In the genomic region with DNA sequence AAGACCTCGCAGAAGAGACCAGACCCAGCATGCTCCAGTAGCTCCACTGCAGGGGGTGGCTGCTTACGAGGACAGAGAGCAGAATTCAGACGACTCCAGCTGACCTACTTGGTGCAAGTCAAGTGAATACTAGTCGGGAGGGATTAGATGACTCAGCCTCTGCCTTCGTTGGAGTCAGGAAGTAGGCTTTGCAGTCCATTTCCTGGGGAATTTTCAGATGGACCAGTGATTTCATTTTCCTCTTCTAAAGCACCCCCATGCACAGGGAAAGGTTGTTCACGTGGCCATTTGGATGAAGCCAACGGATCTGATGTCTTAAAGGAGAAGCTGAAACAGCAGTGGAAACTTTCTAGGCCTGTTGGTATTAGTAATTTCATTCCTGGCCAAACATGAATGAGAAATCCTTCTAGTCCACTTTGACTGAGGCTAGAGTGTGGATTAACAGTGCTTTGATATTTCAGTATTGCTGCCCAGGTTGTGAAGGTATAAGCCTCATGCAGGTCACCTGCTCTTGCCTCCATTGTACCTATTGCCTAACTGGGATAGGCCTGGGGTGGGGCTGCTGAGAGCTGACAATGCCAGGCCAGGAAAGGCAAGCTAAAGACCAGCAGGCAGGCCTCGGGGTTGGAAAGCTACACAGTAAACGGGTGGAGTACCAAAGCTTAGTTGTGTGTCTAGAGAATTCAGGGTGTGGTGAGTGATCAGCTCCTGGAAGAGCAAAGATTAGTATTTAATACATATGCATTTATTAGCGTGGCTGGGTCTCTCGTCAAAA, we compare ENCODE assay signal across 8 cellular contexts.
DNase-seq lines count a peak whose midpoint lies in the region; ATAC-seq and TF ChIP-seq lines count a peak whose summit lies in the region.

No MANE protein-coding gene starts in this region.

- H3K27ac ChIP-seq in muscle layer of duodenum (ENCODE audit: low read length) = peak overlapping the region; percentile 19

- H3K27me3 ChIP-seq in muscle layer of duodenum (ENCODE audit: low read depth, low read length) = no peaks in the 10 kb centered on the region

- H3K9me3 ChIP-seq in muscle layer of duodenum (ENCODE audit: control insufficient read depth in 1 of 2, low read length in 2 of 2) = no peaks in the 10 kb centered on the region

- H3K4me3 ChIP-seq in choroid plexus epithelial cell (ENCODE audit: low read depth, low read length) = no peak overlapping the region
- no peak overlapping the region for H3K4me3 ChIP-seq in muscle layer of duodenum (ENCODE audit: low read depth in 1 of 2, low read length in 2 of 2)

- H3K4me1 ChIP-seq in muscle layer of duodenum (ENCODE audit: control insufficient read depth in 1 of 2, insufficient read depth in 2 of 2, low read length in 2 of 2) = peaks cover 9 to 20% of the 10 kb centered on the region in 2 donors

- H3K36me3 ChIP-seq in muscle layer of duodenum (ENCODE audit: control insufficient read depth in 1 of 2, insufficient read depth in 2 of 2, low read length in 2 of 2) = no peaks in the 10 kb centered on the region

- no peak for ATAC-seq in HG02588 (IDR thresholded peaks at IDR 0.05; ENCODE audit: unreplicated experiment)
- ATAC-seq in HG02623 (IDR thresholded peaks at IDR 0.05; ENCODE audit: unreplicated experiment) = no peak
- ATAC-seq in GM19397 (IDR thresholded peaks at IDR 0.05; ENCODE audit: unreplicated experiment) = no peak

- TF ChIP-seq CTCF in choroid plexus epithelial cell (conservative IDR thresholded peaks at IDR 0.05; ENCODE audit: low read depth, low read length) = no peak

- DNase-seq in COLO668 (lab: John Stamatoyannopoulos, UW; ENCODE audit: unreplicated experiment) (peak; percentile 17), M059J (ENCODE audit: low read depth) (peak; percentile 98), choroid plexus epithelial cell (ENCODE audit: low read depth) (peak; percentile 98)
- no peak for DNase-seq in stimulated activated CD4-positive, alpha-beta T cell treated with anti-CD3 and anti-CD28 coated beads, Interleukin-2, amount 100 ng/mL, for 24 hours

Comparison
In these comparisons a context has a peak if more than half of its experiments do, and no peak if none do; other contexts are left out.
1. DNase-seq: peak in COLO668 (single experiment), M059J (single experiment) and choroid plexus epithelial cell (single experiment); none in stimulated activated CD4-positive, alpha-beta T cell treated with anti-CD3 and anti-CD28 coated beads, Interleukin-2, amount 100 ng/mL, for 24 hours (0 of 2).